ENCODE assay signal across 11 cellular contexts in genomic region chr1:91684599-91685196, GRCh38.
DNase-seq lines count a peak whose midpoint lies in the region; ATAC-seq, FAIRE-seq and TF ChIP-seq lines count a peak whose summit lies in the region.
"Had no signal": no experiment of that assay in that cellular context is flagged by ENCODE, and none has a peak within 500 bp of the region (broad histone marks: within the 10 kb centered on the region; RNA-seq: fewer than 3 reads in every experiment).

No MANE protein-coding gene starts in this region.

- H3F3A ChIP-seq in Loucy (ENCODE audit: low read depth): peaks cover 6% of the 10 kb centered on the region; the same call in 1 of the 2 replicates

- H2BK12ac ChIP-seq in neuronal stem cell (ENCODE audit: low read length): no peak overlapping the region

- H2BK15ac ChIP-seq in neuronal stem cell (ENCODE audit: low read length): no peak overlapping the region

- H3K9me2 ChIP-seq in Loucy (replicated peaks; ENCODE audit: low read depth, low read length): no peaks in the 10 kb centered on the region

- no peaks in the 10 kb centered on the region for H3K27me3 ChIP-seq in Loucy (ENCODE audit: insufficient read depth, low read length, poor library complexity, severe bottlenecking)
- H3K27me3 ChIP-seq in neuronal stem cell (ENCODE audit: control insufficient read depth in 3 of 3, insufficient read depth in 3 of 3, low read depth in 1 of 3, low read length in 3 of 3): no peaks in the 10 kb centered on the region
- H3K27me3 ChIP-seq: neutrophil had no signal

- TF ChIP-seq CTCF in GM13976 (IDR thresholded peaks at IDR 0.05; ENCODE audit: borderline replicate concordance, control extremely low read depth, extremely low read depth, insufficient read depth, missing control alignments): no peak
- TF ChIP-seq CTCF in Loucy (conservative IDR thresholded peaks at IDR 0.05; ENCODE audit: low read length): no peak
- TF ChIP-seq CTCF in endothelial cell (IDR thresholded peaks at IDR 0.05; ENCODE audit: unreplicated experiment): no peak

- WGBS in neuronal stem cell (ENCODE audit: extremely low coverage in 2 of 2, insufficient read length in 2 of 2, insufficient replicate concordance in 1 of 2), 2 donors: no CpG with 5 or more reads among the region's 6 CpGs

- H4K8ac ChIP-seq in neuronal stem cell (ENCODE audit: low read depth, low read length): no peak overlapping the region

- no peaks in the 10 kb centered on the region for H4K20me1 ChIP-seq in Loucy (ENCODE audit: insufficient read depth, low read length, poor library complexity, severe bottlenecking)

- H3K9ac ChIP-seq in Loucy (ENCODE audit: low read depth, low read length, poor library complexity, severe bottlenecking): no peak overlapping the region
- no peak overlapping the region for H3K9ac ChIP-seq in neuronal stem cell (ENCODE audit: low read depth, low read length, poor library complexity)

- no peak overlapping the region for H3K14ac ChIP-seq in neuronal stem cell (ENCODE audit: low read length)

- H3K4me3 Mint-ChIP-seq in endothelial cell (ENCODE audit: unreplicated experiment): no peak overlapping the region

- H3K4me1 Mint-ChIP-seq in endothelial cell (ENCODE audit: unreplicated experiment): peaks cover 60% of the 10 kb centered on the region

- H3K23ac ChIP-seq in neuronal stem cell (ENCODE audit: low read depth, low read length, poor library complexity): no peak overlapping the region

- H4K91ac ChIP-seq in neuronal stem cell (ENCODE audit: low read depth, low read length, poor library complexity): no peak overlapping the region

- H3K4me3 ChIP-seq in Loucy (ENCODE audit: low read length, poor library complexity, severe bottlenecking) (peak overlapping the region; percentile 27), neuronal stem cell (ENCODE audit: low read length in 2 of 2) (no peak overlapping the region)

- H3K27ac ChIP-seq in neuronal stem cell (replicated peaks; ENCODE audit: low read length): no peak overlapping the region
- H3K27ac ChIP-seq: neutrophil, WERI-Rb-1 had no signal

- in situ Hi-C loops in GM13976 (cut with MboI; ENCODE audit: low sequenced_read_pairs, unreplicated experiment): no loop called here

- H2AFZ ChIP-seq in Loucy (ENCODE audit: low read length) (peak overlapping the region; percentile 75), neuronal stem cell (ENCODE audit: low read length) (peak overlapping the region; percentile 76)

- no peak overlapping the region for H3K4ac ChIP-seq in neuronal stem cell (ENCODE audit: low read length)

- H3K4me1 ChIP-seq in Loucy (ENCODE audit: insufficient read depth, low read length, poor library complexity, severe bottlenecking) (peaks cover 30% of the 10 kb centered on the region), neuronal stem cell (ENCODE audit: control insufficient read depth in 2 of 2, insufficient read depth in 1 of 2, low read depth in 1 of 2, low read length in 2 of 2) (peaks cover 22 to 24% of the 10 kb centered on the region in 2 donors)

- no peak overlapping the region for H2BK120ac ChIP-seq in neuronal stem cell (ENCODE audit: low read depth, low read length)

- no peak overlapping the region for H2BK5ac ChIP-seq in neuronal stem cell (ENCODE audit: low read length)

- no peak for FAIRE-seq in HTR-8/SVneo (lab: Jason Lieb, UNC)

- peaks cover 8% of the 10 kb centered on the region for H3K36me3 Mint-ChIP-seq in endothelial cell (ENCODE audit: low read depth, unreplicated experiment)

- peak overlapping the region; percentile 23 for H3K18ac ChIP-seq in neuronal stem cell (ENCODE audit: low read length)

- no peak overlapping the region for H2AK5ac ChIP-seq in neuronal stem cell (ENCODE audit: low read depth, low read length)

- H3K4me2 ChIP-seq in Loucy (ENCODE audit: low read depth, low read length, poor library complexity, severe bottlenecking): peak overlapping the region; percentile 49
- no peak overlapping the region for H3K4me2 ChIP-seq in neuronal stem cell (ENCODE audit: insufficient read depth, low read length, poor library complexity, severe bottlenecking)

- H3K79me2 ChIP-seq in Loucy (ENCODE audit: insufficient read depth, low read length): no peaks in the 10 kb centered on the region

- H3K27me3 Mint-ChIP-seq in endothelial cell (ENCODE audit: unreplicated experiment): peaks cover 2% of the 10 kb centered on the region

- no peaks in the 10 kb centered on the region for H3K9me3 ChIP-seq in Loucy (ENCODE audit: insufficient read depth, low read depth, low read length)
- H3K9me3 ChIP-seq in neuronal stem cell (replicated peaks in 1 of 2; ENCODE audit: control insufficient read depth in 2 of 2, insufficient read depth in 1 of 2, low read depth in 1 of 2, low read length in 2 of 2): no peaks in the 10 kb centered on the region
- H3K9me3 ChIP-seq: neutrophil had no signal

- DNase-seq in GM13976 (ENCODE audit: low spot score) (peak; percentile 29), endothelial cell (ENCODE audit: low spot score) (no peak), neuronal stem cell (ENCODE audit: low spot score) (no peak), NCI-H2196 (lab: John Stamatoyannopoulos, UW; ENCODE audit: unreplicated experiment) (no peak), HTR-8/SVneo (ENCODE audit: insufficient read length, low spot score) (no peak)
- DNase-seq in stimulated activated CD4-positive, alpha-beta T cell treated with anti-CD3 and anti-CD28 coated beads, Interleukin-4, amount 100 ng/mL, for 4 hours: no peak
- DNase-seq: NCI-H1436, WERI-Rb-1 had no signal

- no peaks in the 10 kb centered on the region for H3K9me3 Mint-ChIP-seq in endothelial cell (ENCODE audit: unreplicated experiment)

- no peaks in the 10 kb centered on the region for H3K79me1 ChIP-seq in neuronal stem cell (ENCODE audit: low read depth, low read length)

- H3K36me3 ChIP-seq in Loucy (ENCODE audit: insufficient read depth, low read length) (no peaks in the 10 kb centered on the region), neuronal stem cell (replicated peaks in 1 of 2; ENCODE audit: control insufficient read depth in 2 of 2, insufficient read depth in 2 of 2, low read length in 2 of 2) (no peaks in the 10 kb centered on the region)
- H3K36me3 ChIP-seq: neutrophil, WERI-Rb-1 had no signal

- peak overlapping the region; percentile 52 for H3K27ac Mint-ChIP-seq in endothelial cell (ENCODE audit: unreplicated experiment)

- no peak for ATAC-seq in HG03025 (IDR thresholded peaks at IDR 0.05; ENCODE audit: low FRiP score, unreplicated experiment)
